In the genomic region with DNA sequence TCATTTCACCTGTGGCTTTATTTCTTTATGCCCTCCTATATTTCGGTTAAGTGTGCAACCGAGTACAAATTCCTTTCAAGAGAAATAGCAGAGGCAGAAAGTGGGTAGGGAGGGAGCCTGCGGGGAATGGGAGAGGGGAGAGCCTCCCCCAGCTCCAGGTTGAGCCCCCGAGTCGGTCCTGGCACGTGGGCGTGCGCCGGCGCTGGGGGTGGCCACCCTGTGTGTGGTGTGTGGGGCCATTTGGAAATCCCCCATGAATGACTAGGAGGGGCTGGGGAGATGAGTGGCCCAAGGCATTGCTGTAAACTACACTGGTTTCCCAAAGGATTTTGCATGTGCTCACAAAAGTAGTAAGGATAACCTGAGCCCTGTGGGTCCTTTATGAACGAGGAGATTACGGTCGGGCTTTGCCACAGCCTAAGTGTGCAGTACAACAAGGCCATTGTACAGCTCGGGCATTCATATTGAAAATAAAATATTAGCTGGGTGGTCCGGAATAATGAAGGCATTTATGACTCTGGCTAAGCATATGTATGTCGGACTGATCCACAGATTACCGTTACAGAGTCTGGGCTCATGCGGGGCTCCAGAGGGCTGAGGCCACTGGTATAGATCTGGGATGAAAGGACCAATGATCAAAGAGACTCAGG, we compare ENCODE assay signal across 27 cellular contexts.
"Had no signal": no experiment of that assay in that cellular context is flagged by ENCODE, and none has a peak within 500 bp of the region (broad histone marks: within the 10 kb centered on the region; RNA-seq: fewer than 3 reads in every experiment).

No MANE protein-coding gene starts in this region.

- H3K36me3 Mint-ChIP-seq: activated naive CD4-positive, alpha-beta T cell treated with anti-CD3 and anti-CD28 coated beads, Interleukin-2, amount 50 U/mL, for 24 hours; activated naive CD8-positive, alpha-beta T cell treated with anti-CD3 and anti-CD28 coated beads, Interleukin-2, amount 10 ng/mL, durations not matched to agents 7 days and 5 days had no signal

- ATAC-seq: activated CD8-positive, alpha-beta T cell treated with anti-CD3 and anti-CD28 coated beads for 36 hours; body of pancreas; K562 had no signal

- H3K36me3 ChIP-seq: breast epithelium had no signal

- H3K9me3 ChIP-seq: body of pancreas, breast epithelium, SK-N-SH had no signal

- H3K4me3 ChIP-seq: body of pancreas, breast epithelium, K562, PC-9 had no signal

- H3K27ac ChIP-seq: body of pancreas, breast epithelium, PC-9 had no signal

- H3K4me3 Mint-ChIP-seq: activated CD4-positive, alpha-beta T cell treated with anti-CD3 and anti-CD28 coated beads, Interleukin-2, amount 10 ng/mL, durations not matched to agents 24 days and 14 days; activated CD8-positive, alpha-beta T cell treated with anti-CD3 and anti-CD28 coated beads for 36 hours; activated naive CD4-positive, alpha-beta T cell treated with anti-CD3 and anti-CD28 coated beads, Interleukin-2, amount 50 U/mL, for 24 hours; activated naive CD8-positive, alpha-beta T cell treated with anti-CD3 and anti-CD28 coated beads, Interleukin-2, amount 10 ng/mL, durations not matched to agents 7 days and 5 days; activated T-cell treated with anti-CD3 and anti-CD28 coated beads, Interleukin-2, amount 50 U/mL, for 24 hours; T-helper 1 cell treated with Interleukin-12 subunit alpha and Interleukin-12 subunit beta and Interleukin-4 antibody, amounts not matched to agents 30 μg/mL and 1 μg/mL, for 36 hours; T-helper 2 cell treated with Interferon-gamma antibody and Interleukin-4, amounts not matched to agents 5 μg/mL and 100 μg/mL, for 36 hours had no signal

- H3K27ac Mint-ChIP-seq: activated CD4-positive, alpha-beta T cell treated with anti-CD3 and anti-CD28 coated beads, Interleukin-2, amount 10 ng/mL, durations not matched to agents 24 days and 14 days; activated CD8-positive, alpha-beta T cell treated with anti-CD3 and anti-CD28 coated beads for 36 hours; activated naive CD4-positive, alpha-beta T cell treated with anti-CD3 and anti-CD28 coated beads, Interleukin-2, amount 50 U/mL, for 24 hours; activated naive CD8-positive, alpha-beta T cell treated with anti-CD3 and anti-CD28 coated beads, Interleukin-2, amount 10 ng/mL, durations not matched to agents 7 days and 5 days; activated T-cell treated with anti-CD3 and anti-CD28 coated beads, Interleukin-2, amount 50 U/mL, for 24 hours; activated T-helper 2 cell treated with anti-CD3 and anti-CD28 coated beads, Interferon-gamma antibody, Interleukin-2, Interleukin-4, amounts not matched to agents 10 μg/mL and 5 μg/mL and 100 μg/mL, durations not matched to agents 14 hours and 24 hours and 36 hours; T-helper 1 cell treated with Interleukin-12 subunit alpha and Interleukin-12 subunit beta and Interleukin-4 antibody, amounts not matched to agents 30 μg/mL and 1 μg/mL, for 36 hours; T-helper 2 cell treated with Interferon-gamma antibody and Interleukin-4, amounts not matched to agents 5 μg/mL and 100 μg/mL, for 36 hours had no signal

- H3K27me3 Mint-ChIP-seq: activated CD4-positive, alpha-beta T cell treated with anti-CD3 and anti-CD28 coated beads, Interleukin-2, amount 10 ng/mL, durations not matched to agents 24 days and 14 days; activated CD8-positive, alpha-beta T cell treated with anti-CD3 and anti-CD28 coated beads for 36 hours; activated naive CD8-positive, alpha-beta T cell treated with anti-CD3 and anti-CD28 coated beads, Interleukin-2, amount 10 ng/mL, durations not matched to agents 7 days and 5 days had no signal

- DNase-seq: activated CD4-positive, alpha-beta T cell treated with anti-CD3 and anti-CD28 coated beads, Interleukin-2, amount 10 ng/mL, durations not matched to agents 24 days and 14 days; activated CD4-positive, alpha-beta T cell treated with anti-CD3 and anti-CD28 coated beads, Interleukin-2, amount 50 U/mL, for 4 hours; activated CD8-positive, alpha-beta T cell treated with anti-CD3 and anti-CD28 coated beads for 36 hours; activated gamma-delta T cell; activated naive CD4-positive, alpha-beta T cell treated with Interleukin-2 at 50 U/mL for 16 hours; activated naive CD8-positive, alpha-beta T cell treated with anti-CD3 and anti-CD28 coated beads, Interleukin-2, amount 10 ng/mL, durations not matched to agents 7 days and 5 days; activated T-cell treated with anti-CD3 and anti-CD28 coated beads, Interleukin-2, amount 50 U/mL, for 24 hours; amygdala; body of pancreas; NCI-H1105; NCI-H1417 treated with DMSO at 0.1 percent for 48 hours; NCI-H187 treated with DMSO at 0.1 percent for 48 hours; NCI-H2081; NCI-H226; NCI-H446 treated with DMSO at 0.1 percent for 48 hours; NCI-H524; NCI-H69; NK-92 treated with Interleukin-12 subunit alpha and Interleukin-12 subunit beta, amount 100 ng/mL, for 24 hours; PC-9; Right ventricle myocardium superior; SK-N-SH had no signal

- H3K4me1 Mint-ChIP-seq: activated CD4-positive, alpha-beta T cell treated with anti-CD3 and anti-CD28 coated beads, Interleukin-2, amount 10 ng/mL, durations not matched to agents 24 days and 14 days; activated naive CD4-positive, alpha-beta T cell treated with anti-CD3 and anti-CD28 coated beads, Interleukin-2, amount 50 U/mL, for 24 hours; activated naive CD8-positive, alpha-beta T cell treated with anti-CD3 and anti-CD28 coated beads, Interleukin-2, amount 10 ng/mL, durations not matched to agents 7 days and 5 days had no signal

- H3K9me3 Mint-ChIP-seq: activated CD4-positive, alpha-beta T cell treated with anti-CD3 and anti-CD28 coated beads, Interleukin-2, amount 10 ng/mL, durations not matched to agents 24 days and 14 days; activated CD8-positive, alpha-beta T cell treated with anti-CD3 and anti-CD28 coated beads for 36 hours; activated naive CD4-positive, alpha-beta T cell treated with anti-CD3 and anti-CD28 coated beads, Interleukin-2, amount 50 U/mL, for 24 hours; activated naive CD8-positive, alpha-beta T cell treated with anti-CD3 and anti-CD28 coated beads, Interleukin-2, amount 10 ng/mL, durations not matched to agents 7 days and 5 days; activated T-cell treated with anti-CD3 and anti-CD28 coated beads, Interleukin-2, amount 50 U/mL, for 24 hours; activated T-helper 2 cell treated with anti-CD3 and anti-CD28 coated beads, Interferon-gamma antibody, Interleukin-2, Interleukin-4, amounts not matched to agents 10 μg/mL and 5 μg/mL and 100 μg/mL, durations not matched to agents 14 hours and 24 hours and 36 hours; T-helper 1 cell treated with Interleukin-12 subunit alpha and Interleukin-12 subunit beta and Interleukin-4 antibody, amounts not matched to agents 30 μg/mL and 1 μg/mL, for 36 hours; T-helper 2 cell treated with Interferon-gamma antibody and Interleukin-4, amounts not matched to agents 5 μg/mL and 100 μg/mL, for 36 hours had no signal

- H3K27me3 ChIP-seq: body of pancreas, breast epithelium had no signal

- H3K4me1 ChIP-seq: body of pancreas, breast epithelium had no signal
